In genomic region chr7:44936322-44936721, GRCh38 we compare ENCODE assay signal across 21 cellular contexts. TPM values are rescaled to one million over a fixed set of nuclear protein-coding genes. Genes with fewer than 3 reads are reported as not detected.
DNase-seq lines count a peak whose midpoint lies in the region; ATAC-seq and TF ChIP-seq lines count a peak whose summit lies in the region.
"Had no signal": no experiment of that assay in that cellular context is flagged by ENCODE, and none has a peak within 500 bp of the region (broad histone marks: within the 10 kb centered on the region; RNA-seq: fewer than 3 reads in every experiment).

No MANE protein-coding gene starts in this region.

- no peaks in the 10 kb centered on the region for H3K36me3 ChIP-seq in mesendoderm (ENCODE audit: control insufficient read depth, insufficient read depth, low read length)
- no peaks in the 10 kb centered on the region for H3K36me3 ChIP-seq in CD8-positive, alpha-beta memory T cell (ENCODE audit: insufficient read depth, low read length)
- H3K36me3 ChIP-seq: HAP-1 had no signal

- H3K4me1 Mint-ChIP-seq in natural killer cell treated with Interleukin-12 subunit alpha and Interleukin-12 subunit beta and Interleukin-15 and Interleukin-18, amount 100 ng/mL, for 72 hours (ENCODE audit: low read depth in 2 of 2): peaks cover 5 to 13% of the 10 kb centered on the region in 2 donors
- H3K4me1 Mint-ChIP-seq in natural killer cell: no peaks in the 10 kb centered on the region
- H3K4me1 Mint-ChIP-seq in CD8-positive, alpha-beta memory T cell: no peaks in the 10 kb centered on the region
- H3K4me1 Mint-ChIP-seq: B cell had no signal

- H4K5ac ChIP-seq in mesendoderm (ENCODE audit: low read length): no peak overlapping the region

- H2BK15ac ChIP-seq in mesendoderm (replicated peaks; ENCODE audit: low read depth): no peak overlapping the region

- no peaks in the 10 kb centered on the region for H3K79me2 ChIP-seq in mesendoderm (ENCODE audit: control insufficient read depth, insufficient read depth, low read length)

- H3K56ac ChIP-seq in mesendoderm (ENCODE audit: low read length): no peak overlapping the region

- intact Hi-C loops in natural killer cell (cut with micrococcal nuclease): no loop called here

- no peaks in the 10 kb centered on the region for H3K9me3 Mint-ChIP-seq in natural killer cell treated with Interleukin-12 subunit alpha and Interleukin-12 subunit beta and Interleukin-15 and Interleukin-18, amount 100 ng/mL, for 72 hours
- no peaks in the 10 kb centered on the region for H3K9me3 Mint-ChIP-seq in natural killer cell
- H3K9me3 Mint-ChIP-seq in CD8-positive, alpha-beta memory T cell: no peaks in the 10 kb centered on the region
- H3K9me3 Mint-ChIP-seq: CD4-positive, CD25-positive, alpha-beta regulatory T cell; T-helper 1 cell treated with Interleukin-12 subunit alpha and Interleukin-12 subunit beta and Interleukin-4 antibody, amounts not matched to agents 30 μg/mL and 1 μg/mL, for 36 hours had no signal

- H3K27me3 Mint-ChIP-seq in natural killer cell treated with Interleukin-12 subunit alpha and Interleukin-12 subunit beta and Interleukin-15 and Interleukin-18, amount 100 ng/mL, for 72 hours: peaks cover 6 to 7% of the 10 kb centered on the region in 2 donors
- H3K27me3 Mint-ChIP-seq in natural killer cell (ENCODE audit: low read depth in 2 of 2): peaks cover 4 to 12% of the 10 kb centered on the region in 2 donors
- peaks cover 3 to 15% of the 10 kb centered on the region in 2 donors for H3K27me3 Mint-ChIP-seq in CD8-positive, alpha-beta memory T cell

- H3K4me1 ChIP-seq in mesendoderm (ENCODE audit: control insufficient read depth, low read depth, low read length): no peaks in the 10 kb centered on the region
- H3K4me1 ChIP-seq in CD8-positive, alpha-beta memory T cell (ENCODE audit: insufficient read depth, low read length): no peaks in the 10 kb centered on the region
- H3K4me1 ChIP-seq: Caco-2 had no signal

- H3K23ac ChIP-seq in mesendoderm (ENCODE audit: low read length): peak overlapping the region; percentile 94

- H3K4me2 ChIP-seq in mesendoderm (ENCODE audit: low read length): no peak overlapping the region

- no peak overlapping the region for H2BK5ac ChIP-seq in mesendoderm (ENCODE audit: low read length)

- H3K9me3 ChIP-seq in CD8-positive, alpha-beta memory T cell (ENCODE audit: low read length): no peaks in the 10 kb centered on the region
- H3K9me3 ChIP-seq: Caco-2, HAP-1 had no signal

- no peaks in the 10 kb centered on the region for H3K79me1 ChIP-seq in mesendoderm (ENCODE audit: low read length)

- H4K8ac ChIP-seq in mesendoderm (ENCODE audit: low read depth, low read length): no peak overlapping the region

- no peak overlapping the region for H3K27ac Mint-ChIP-seq in natural killer cell treated with Interleukin-12 subunit alpha and Interleukin-12 subunit beta and Interleukin-15 and Interleukin-18, amount 100 ng/mL, for 72 hours
- H3K27ac Mint-ChIP-seq in natural killer cell: no peak overlapping the region
- no peak overlapping the region for H3K27ac Mint-ChIP-seq in CD8-positive, alpha-beta memory T cell
- H3K27ac Mint-ChIP-seq: B cell; T-helper 1 cell treated with Interleukin-12 subunit alpha and Interleukin-12 subunit beta and Interleukin-4 antibody, amounts not matched to agents 30 μg/mL and 1 μg/mL, for 36 hours had no signal

- no peak for TF ChIP-seq CTCF in natural killer cell (IDR thresholded peaks at IDR 0.05)

- H3K27ac ChIP-seq in mesendoderm (ENCODE audit: low read depth, low read length): no peak overlapping the region
- H3K27ac ChIP-seq in CD8-positive, alpha-beta memory T cell (ENCODE audit: low read depth, low read length): no peak overlapping the region
- H3K27ac ChIP-seq: GM23248 had no signal

- no CpG with 5 or more reads among the region's 5 CpGs for WGBS in mesendoderm (ENCODE audit: extremely low coverage, insufficient coverage, low lambda C conversion rate)

- CTCF ChIA-PET in CD8-positive, alpha-beta memory T cell (lab: Charles Lee): interaction anchor here (0.8 kb wide), 1 partner anchor 79 kb away, joined by 3 read pairs; no protein-coding TSS in a partner anchor

- H3K4ac ChIP-seq in mesendoderm (ENCODE audit: low read depth, low read length): no peak overlapping the region

- H3K4me3 ChIP-seq in mesendoderm (ENCODE audit: low read length): no peak overlapping the region
- no peak overlapping the region for H3K4me3 ChIP-seq in CD8-positive, alpha-beta memory T cell (ENCODE audit: low read length)
- H3K4me3 ChIP-seq: GM23248, HAP-1 had no signal

- H3K18ac ChIP-seq in mesendoderm (ENCODE audit: low read length): no peak overlapping the region

- POLR2A ChIA-PET in CD8-positive, alpha-beta memory T cell (lab: Charles Lee): no interaction called here

- no peak overlapping the region for H2BK120ac ChIP-seq in mesendoderm (ENCODE audit: low read depth, low read length)

- peak; percentile 20 to 87 for ATAC-seq in natural killer cell treated with Interleukin-12 subunit alpha and Interleukin-12 subunit beta and Interleukin-15 and Interleukin-18, amount 100 ng/mL, for 72 hours
- no peak for ATAC-seq in natural killer cell
- ATAC-seq in HG03175 (IDR thresholded peaks at IDR 0.05; ENCODE audit: unreplicated experiment): peak; percentile 47
- no peak for ATAC-seq in GM21360 (IDR thresholded peaks at IDR 0.05; ENCODE audit: unreplicated experiment)

- no peak for DNase-seq in natural killer cell treated with Interleukin-12 subunit alpha and Interleukin-12 subunit beta and Interleukin-15 and Interleukin-18, amount 100 ng/mL, for 72 hours (ENCODE audit: low spot score)
- DNase-seq in natural killer cell (no peak), mesendoderm (no peak)
- DNase-seq in activated CD4-positive, alpha-beta T cell treated with anti-CD3 and anti-CD28 coated beads, Interleukin-2, amount 50 U/mL, for 48 hours: no peak
- DNase-seq in CD8-positive, alpha-beta memory T cell: no peak
- DNase-seq: Caco-2; CD4-positive, CD25-positive, alpha-beta regulatory T cell; DMS 273 treated with DMSO at 0.1 percent for 48 hours; DMS79 treated with DMSO at 0.1 percent for 48 hours; GM23248; NCI-H1417; NCI-H1694 treated with DMSO at 0.1 percent for 48 hours; NCI-H2081 treated with DMSO at 0.1 percent for 48 hours; NCI-H2171 treated with DMSO at 0.1 percent for 48 hours; NCI-H526; OCI-M1 had no signal

- no peaks in the 10 kb centered on the region for H3K36me3 Mint-ChIP-seq in natural killer cell treated with Interleukin-12 subunit alpha and Interleukin-12 subunit beta and Interleukin-15 and Interleukin-18, amount 100 ng/mL, for 72 hours
- no peaks in the 10 kb centered on the region for H3K36me3 Mint-ChIP-seq in natural killer cell
- H3K36me3 Mint-ChIP-seq in CD8-positive, alpha-beta memory T cell: no peaks in the 10 kb centered on the region
- H3K36me3 Mint-ChIP-seq: CD4-positive, CD25-positive, alpha-beta regulatory T cell had no signal

- no peak overlapping the region for H3K4me3 Mint-ChIP-seq in natural killer cell treated with Interleukin-12 subunit alpha and Interleukin-12 subunit beta and Interleukin-15 and Interleukin-18, amount 100 ng/mL, for 72 hours
- H3K4me3 Mint-ChIP-seq in natural killer cell: no peak overlapping the region
- H3K4me3 Mint-ChIP-seq in CD8-positive, alpha-beta memory T cell: no peak overlapping the region
- H3K4me3 Mint-ChIP-seq: B cell; CD4-positive, CD25-positive, alpha-beta regulatory T cell; T-helper 1 cell treated with Interleukin-12 subunit alpha and Interleukin-12 subunit beta and Interleukin-4 antibody, amounts not matched to agents 30 μg/mL and 1 μg/mL, for 36 hours had no signal

- no peaks in the 10 kb centered on the region for H3K27me3 ChIP-seq in mesendoderm (ENCODE audit: insufficient read depth, low read length, poor library complexity)
- no peaks in the 10 kb centered on the region for H3K27me3 ChIP-seq in CD8-positive, alpha-beta memory T cell (ENCODE audit: insufficient read depth, low read length, poor library complexity, severe bottlenecking)

- H3K9ac ChIP-seq in mesendoderm (ENCODE audit: low read length): no peak overlapping the region
- H3K9ac ChIP-seq: GM23248 had no signal

- no peak overlapping the region for H2AK5ac ChIP-seq in mesendoderm (ENCODE audit: low read length)

RNA-seq across cellular contexts. Expression of gene MYO1G, which starts 42.5 kb away (rescaled TPM):
- 100 to 1,000 TPM; 465 to 518 TPM for total RNA-seq in natural killer cell treated with Interleukin-12 subunit alpha and Interleukin-12 subunit beta and Interleukin-15 and Interleukin-18, amount 100 ng/mL, for 72 hours
- total RNA-seq in natural killer cell: 100 to 1,000 TPM; 371 to 470 (median 429) TPM
- 0.04 TPM for polyA plus RNA-seq in mesendoderm (2013, experiment 1 of 2)
- polyA plus RNA-seq in mesendoderm (2013, experiment 2 of 2): 0.04 TPM
- total RNA-seq in CD8-positive, alpha-beta memory T cell: 100 to 1,000 TPM; 363 to 374 TPM
- polyA plus RNA-seq in CD8-positive, alpha-beta memory T cell: 182 TPM
- total RNA-seq: GM23248 had no signal
- polyA plus RNA-seq: GM23248 had no signal

RNA-seq across cellular contexts. Expression of gene PURB, which starts 51.0 kb away (rescaled TPM):
- 10 to 100 TPM; 39.1 to 41.8 TPM for total RNA-seq in natural killer cell treated with Interleukin-12 subunit alpha and Interleukin-12 subunit beta and Interleukin-15 and Interleukin-18, amount 100 ng/mL, for 72 hours
- 10 to 100 TPM; 28.5 to 36.0 (median 33.7) TPM for total RNA-seq in natural killer cell
- 10.5 TPM for polyA plus RNA-seq in mesendoderm (2013, experiment 1 of 2)
- 10.2 TPM for polyA plus RNA-seq in mesendoderm (2013, experiment 2 of 2)
- 10 to 100 TPM; 45.0 to 45.1 TPM for total RNA-seq in CD8-positive, alpha-beta memory T cell
- 3.2 TPM for polyA plus RNA-seq in CD8-positive, alpha-beta memory T cell

Comparison
In these comparisons a context has a peak if more than half of its experiments do, and no peak if none do; other contexts are left out.
1. ATAC-seq: peak in natural killer cell treated with Interleukin-12 subunit alpha and Interleukin-12 subunit beta and Interleukin-15 and Interleukin-18, amount 100 ng/mL, for 72 hours (2 of 2) and HG03175 (single experiment); none in natural killer cell (0 of 3) and GM21360 (single experiment).